ENCODE assay signal across 19 cellular contexts in the genomic region with DNA sequence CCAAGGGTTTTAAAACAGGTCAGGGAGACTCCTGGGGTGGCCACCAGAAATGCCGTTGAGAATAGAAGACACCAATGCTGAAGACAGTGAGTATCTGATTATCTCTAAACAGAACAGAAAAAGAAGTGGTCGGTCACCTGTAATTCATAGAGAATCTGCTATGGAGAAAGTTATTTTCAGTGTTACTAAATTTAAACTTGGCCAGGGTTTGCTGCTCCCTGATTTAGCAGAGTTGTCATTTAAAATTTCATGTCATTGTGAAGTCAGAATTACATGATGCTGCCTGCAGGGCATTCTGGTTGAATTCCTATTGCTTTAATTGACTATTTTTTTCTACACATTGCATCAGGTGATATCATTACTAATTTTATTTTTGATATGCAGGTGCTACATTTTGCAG.
"Had no signal": no experiment of that assay in that cellular context is flagged by ENCODE, and none has a peak within 500 bp of the region (broad histone marks: within the 10 kb centered on the region; RNA-seq: fewer than 3 reads in every experiment).

No MANE protein-coding gene starts in this region.

- H3K27ac ChIP-seq: colonic mucosa, epithelial cell of prostate, esophagus muscularis mucosa, foreskin keratinocyte, heart right ventricle, left lung, lower lobe of right lung had no signal

- H3K9me3 ChIP-seq: colonic mucosa, esophagus muscularis mucosa, heart right ventricle, left lung, lower lobe of right lung, mucosa of descending colon had no signal

- H3K4me1 ChIP-seq: colonic mucosa, esophagus muscularis mucosa, foreskin keratinocyte, heart right ventricle, left lung, lower lobe of right lung had no signal

- DNase-seq: cerebellar nuclear complex; colonic mucosa; cortex of kidney; effector CD8-positive, alpha-beta T cell; effector memory CD8-positive, alpha-beta T cell; endodermal cell; foreskin keratinocyte; glutamatergic neuron; head of caudate nucleus; heart right ventricle; hippocampal formation; left cardiac atrium; left lung; left ventricle myocardium superior; lower lobe of right lung; mesenchymal stem cell; mucosa of descending colon had no signal

- H3K27me3 ChIP-seq: colonic mucosa, esophagus muscularis mucosa, foreskin keratinocyte, heart right ventricle, left lung had no signal

- H3K4me3 ChIP-seq: colonic mucosa, esophagus muscularis mucosa, heart right ventricle, left lung, lower lobe of right lung, mucosa of descending colon had no signal

- H3K36me3 ChIP-seq: colonic mucosa, esophagus muscularis mucosa, heart right ventricle, left lung, lower lobe of right lung had no signal

- ATAC-seq: effector memory CD8-positive, alpha-beta T cell; foreskin keratinocyte; heart right ventricle; left cardiac atrium; left lung; left ventricle myocardium superior; lower lobe of right lung; mucosa of descending colon had no signal
